Comparison of ENCODE assay signal across 1 cellular context in the genomic region with DNA sequence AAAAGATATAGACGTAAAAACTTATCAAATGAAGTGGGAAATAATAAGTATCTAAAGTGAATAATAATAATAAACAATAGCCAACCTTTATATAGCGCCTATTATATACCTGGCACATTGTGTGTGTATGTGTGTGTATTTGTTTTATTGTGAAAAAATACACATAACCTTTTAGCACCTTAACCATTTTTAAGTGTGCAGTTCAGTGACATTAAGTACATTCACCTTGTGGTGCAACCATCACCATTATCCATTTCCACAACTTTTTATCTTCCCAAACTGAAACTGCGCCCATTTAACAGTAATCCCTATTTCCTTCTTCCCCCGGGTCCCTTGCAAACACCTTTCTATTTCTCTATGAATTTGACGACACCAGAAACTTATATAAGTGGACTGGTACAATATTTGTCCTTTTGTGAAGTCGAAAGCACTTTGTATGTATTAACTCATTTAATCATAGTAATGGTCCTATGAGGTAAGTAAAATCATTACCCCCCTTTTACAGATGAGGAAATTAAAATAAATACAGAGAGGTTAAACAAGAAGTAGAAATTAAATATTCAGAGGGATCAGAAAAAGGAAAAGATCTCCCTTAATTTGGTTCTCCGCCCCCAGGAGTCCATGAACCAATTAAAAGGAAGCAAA.
TF ChIP-seq lines count a peak whose summit lies in the region.

No MANE protein-coding gene starts in this region.

TF ChIP-seq in HepG2, 621 proteins besides CTCF, POLR2A, EP300 and RAD21 (continued from another document):
- TF ChIP-seq, protein P1, sequence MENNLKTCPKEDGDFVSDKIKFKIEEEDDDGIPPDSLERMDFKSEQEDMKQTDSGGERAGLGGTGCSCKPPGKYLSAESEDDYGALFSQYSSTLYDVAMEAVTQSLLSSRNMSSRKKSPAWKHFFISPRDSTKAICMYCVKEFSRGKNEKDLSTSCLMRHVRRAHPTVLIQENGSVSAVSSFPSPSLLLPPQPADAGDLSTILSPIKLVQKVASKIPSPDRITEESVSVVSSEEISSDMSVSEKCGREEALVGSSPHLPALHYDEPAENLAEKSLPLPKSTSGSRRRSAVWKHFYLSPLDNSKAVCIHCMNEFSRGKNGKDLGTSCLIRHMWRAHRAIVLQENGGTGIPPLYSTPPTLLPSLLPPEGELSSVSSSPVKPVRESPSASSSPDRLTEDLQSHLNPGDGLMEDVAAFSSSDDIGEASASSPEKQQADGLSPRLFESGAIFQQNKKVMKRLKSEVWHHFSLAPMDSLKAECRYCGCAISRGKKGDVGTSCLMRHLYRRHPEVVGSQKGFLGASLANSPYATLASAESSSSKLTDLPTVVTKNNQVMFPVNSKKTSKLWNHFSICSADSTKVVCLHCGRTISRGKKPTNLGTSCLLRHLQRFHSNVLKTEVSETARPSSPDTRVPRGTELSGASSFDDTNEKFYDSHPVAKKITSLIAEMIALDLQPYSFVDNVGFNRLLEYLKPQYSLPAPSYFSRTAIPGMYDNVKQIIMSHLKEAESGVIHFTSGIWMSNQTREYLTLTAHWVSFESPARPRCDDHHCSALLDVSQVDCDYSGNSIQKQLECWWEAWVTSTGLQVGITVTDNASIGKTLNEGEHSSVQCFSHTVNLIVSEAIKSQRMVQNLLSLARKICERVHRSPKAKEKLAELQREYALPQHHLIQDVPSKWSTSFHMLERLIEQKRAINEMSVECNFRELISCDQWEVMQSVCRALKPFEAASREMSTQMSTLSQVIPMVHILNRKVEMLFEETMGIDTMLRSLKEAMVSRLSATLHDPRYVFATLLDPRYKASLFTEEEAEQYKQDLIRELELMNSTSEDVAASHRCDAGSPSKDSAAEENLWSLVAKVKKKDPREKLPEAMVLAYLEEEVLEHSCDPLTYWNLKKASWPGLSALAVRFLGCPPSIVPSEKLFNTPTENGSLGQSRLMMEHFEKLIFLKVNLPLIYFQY (CRISPR knock-in tag; IDR thresholded peaks at IDR 0.05; ENCODE audit: borderline replicate concordance) = no peak
- TF ChIP-seq, protein P2, sequence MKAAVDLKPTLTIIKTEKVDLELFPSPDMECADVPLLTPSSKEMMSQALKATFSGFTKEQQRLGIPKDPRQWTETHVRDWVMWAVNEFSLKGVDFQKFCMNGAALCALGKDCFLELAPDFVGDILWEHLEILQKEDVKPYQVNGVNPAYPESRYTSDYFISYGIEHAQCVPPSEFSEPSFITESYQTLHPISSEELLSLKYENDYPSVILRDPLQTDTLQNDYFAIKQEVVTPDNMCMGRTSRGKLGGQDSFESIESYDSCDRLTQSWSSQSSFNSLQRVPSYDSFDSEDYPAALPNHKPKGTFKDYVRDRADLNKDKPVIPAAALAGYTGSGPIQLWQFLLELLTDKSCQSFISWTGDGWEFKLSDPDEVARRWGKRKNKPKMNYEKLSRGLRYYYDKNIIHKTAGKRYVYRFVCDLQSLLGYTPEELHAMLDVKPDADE (CRISPR knock-in tag; IDR thresholded peaks at IDR 0.05) = no peak
- TF ChIP-seq SRSF1 (optimal IDR thresholded peaks at IDR 0.05; ENCODE audit: low read depth, low read length) = no peak
- TF ChIP-seq MEIS2 (CRISPR knock-in tag; IDR thresholded peaks at IDR 0.05) = no peak
- no peak for TF ChIP-seq ZNF576 (CRISPR knock-in tag; IDR thresholded peaks at IDR 0.05)
- TF ChIP-seq PAX8 (CRISPR knock-in tag; IDR thresholded peaks at IDR 0.05; ENCODE audit: borderline replicate concordance) = no peak
